20 cellular contexts compared by ENCODE assay signal in the genomic region with DNA sequence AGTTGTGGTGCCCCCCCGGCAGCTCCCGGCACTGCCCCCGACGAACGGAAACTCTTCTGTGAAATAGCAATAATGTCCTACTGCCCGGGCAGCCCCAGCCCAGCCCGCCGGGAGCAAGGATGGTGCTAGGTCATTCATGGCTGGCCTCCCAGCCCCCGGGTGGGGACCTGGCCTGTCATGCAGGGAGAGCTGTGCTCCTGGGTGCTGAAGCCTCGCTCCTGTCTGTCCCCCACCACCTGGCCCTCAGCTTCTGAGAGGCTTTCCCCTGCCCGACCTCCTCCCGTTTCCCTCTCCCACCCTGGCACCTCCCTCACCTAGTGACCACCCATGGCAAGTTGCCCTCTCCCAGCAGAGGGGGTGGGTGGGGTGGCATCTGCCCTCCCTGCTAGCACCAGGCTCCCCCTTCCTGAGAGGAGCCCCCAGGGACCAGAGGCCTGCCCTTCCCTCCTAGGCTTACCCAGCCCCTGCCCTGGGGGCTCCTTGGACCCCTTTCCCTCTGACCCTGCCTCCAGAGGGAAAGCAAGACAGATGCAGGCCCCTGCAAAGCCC. TPM values are rescaled to one million over a fixed set of nuclear protein-coding genes. Genes with fewer than 3 reads are reported as not detected.
"Had no signal": no experiment of that assay in that cellular context is flagged by ENCODE, and none has a peak within 500 bp of the region (broad histone marks: within the 10 kb centered on the region; RNA-seq: fewer than 3 reads in every experiment).

No MANE protein-coding gene starts in this region.

- H3K9me3 ChIP-seq: adrenal gland, breast epithelium, mucosa of descending colon, ovary, sigmoid colon, thoracic aorta, upper lobe of right lung had no signal

- DNase-seq: activated CD4-positive, alpha-beta T cell treated with anti-CD3 and anti-CD28 coated beads, Interleukin-2, amount 50 U/mL, for 4 hours; activated gamma-delta T cell treated with Interleukin-2 at 50 U/mL for 16 hours; adrenal gland; cerebellar nuclear complex; cortex of kidney; mucosa of descending colon; naive thymus-derived CD4-positive, alpha-beta T cell; stimulated activated CD4-positive, alpha-beta T cell treated with anti-CD3 and anti-CD28 coated beads, Interleukin-4, amount 100 ng/mL, for 24 hours had no signal

- H2AFZ ChIP-seq: neural progenitor cell had no signal

- H3K36me3 ChIP-seq: breast epithelium, neural progenitor cell, ovary had no signal

- H3K4me3 ChIP-seq: adrenal gland, breast epithelium, mucosa of descending colon, neural progenitor cell, ovary, sigmoid colon, thoracic aorta, upper lobe of right lung had no signal

- H3K27me3 ChIP-seq: adrenal gland, breast epithelium, neural progenitor cell, ovary, sigmoid colon, upper lobe of right lung had no signal

- ATAC-seq: activated naive CD4-positive, alpha-beta T cell treated with anti-CD3 and anti-CD28 coated beads, Interleukin-2, amount 50 U/mL, for 72 hours; mucosa of descending colon; naive thymus-derived CD4-positive, alpha-beta T cell; stimulated activated effector memory CD8-positive, alpha-beta T cell treated with anti-CD3 and anti-CD28 coated beads, Interleukin-12 subunit alpha, Interleukin-12 subunit beta, amount 100 ng/mL, for 72 hours; upper lobe of right lung had no signal

- H3K9ac ChIP-seq: neural progenitor cell had no signal

- H3K4me2 ChIP-seq: neural progenitor cell had no signal

- FAIRE-seq: astrocyte, endometrium, frontal cortex, keratinocyte had no signal

- H3K4me1 ChIP-seq: breast epithelium, neural progenitor cell had no signal

- H3K27ac ChIP-seq: breast epithelium, neural progenitor cell, sigmoid colon, upper lobe of right lung had no signal

RNA-seq across cellular contexts. Expression of a gene that starts 21.7 kb away (rescaled TPM):
- polyA plus RNA-seq: naive thymus-derived CD4-positive, alpha-beta T cell had no signal

RNA-seq across cellular contexts. Expression of a gene that starts 34.0 kb away (rescaled TPM):
- total RNA-seq: activated naive CD4-positive, alpha-beta T cell treated with anti-CD3 and anti-CD28 coated beads, Interleukin-2, amount 50 U/mL, for 72 hours had no signal
